In genomic region chr16:3640207-3640606, GRCh38 we compare ENCODE assay signal across 1 cellular context.
TF ChIP-seq lines count a peak whose summit lies in the region.

No MANE protein-coding gene starts in this region.

TF ChIP-seq in HepG2, 621 proteins besides CTCF, POLR2A, EP300 and RAD21 (continued from another document and continues in another):
- peak; percentile 73 for TF ChIP-seq ZNF263 (CRISPR knock-in tag; IDR thresholded peaks at IDR 0.05)
- no peak for TF ChIP-seq ATF6 (CRISPR knock-in tag; conservative IDR thresholded peaks at IDR 0.05)
- 0 out of 2 replicates have a peak, but pooled peaks have one; percentile 36 for TF ChIP-seq ZBTB20 (CRISPR knock-in tag; IDR thresholded peaks at IDR 0.05; ENCODE audit: borderline replicate concordance, low read depth)
- TF ChIP-seq ZNF264 (CRISPR knock-in tag; IDR thresholded peaks at IDR 0.05): peak; percentile 73
- peak; percentile 13 for TF ChIP-seq STAG1 (CRISPR knock-in tag; IDR thresholded peaks at IDR 0.05)
- TF ChIP-seq FOSL2 (CRISPR knock-in tag; IDR thresholded peaks at IDR 0.05): 0 out of 2 replicates have a peak, but pooled peaks have one; percentile 5
- TF ChIP-seq ZNF616 (CRISPR knock-in tag; IDR thresholded peaks at IDR 0.05; ENCODE audit: low read depth): no peak
- no peak for TF ChIP-seq ZNF891 (CRISPR knock-in tag; IDR thresholded peaks at IDR 0.05)
- no peak for TF ChIP-seq ZNF280D (CRISPR knock-in tag; IDR thresholded peaks at IDR 0.05)
- no peak for TF ChIP-seq ZNF780A (CRISPR knock-in tag; IDR thresholded peaks at IDR 0.05)
- TF ChIP-seq CREM (IDR thresholded peaks at IDR 0.05): no peak
- TF ChIP-seq CREM (CRISPR knock-in tag; IDR thresholded peaks at IDR 0.05): no peak
- TF ChIP-seq BRF2 (CRISPR knock-in tag; IDR thresholded peaks at IDR 0.05): no peak
- no peak for TF ChIP-seq TARDBP (CRISPR knock-in tag; IDR thresholded peaks at IDR 0.05)
- TF ChIP-seq SOX5 (CRISPR knock-in tag; IDR thresholded peaks at IDR 0.05; ENCODE audit: borderline replicate concordance): peak; percentile 24; the same call in 1 of the 2 replicates
- TF ChIP-seq DNMT1 (CRISPR knock-in tag; IDR thresholded peaks at IDR 0.05): no peak
- TF ChIP-seq ZNF275 (CRISPR knock-in tag; IDR thresholded peaks at IDR 0.05; ENCODE audit: borderline replicate concordance): no peak
- no peak for TF ChIP-seq ZBED4 (CRISPR knock-in tag; IDR thresholded peaks at IDR 0.05; ENCODE audit: borderline replicate concordance)
- TF ChIP-seq ZNF652 (CRISPR knock-in tag; IDR thresholded peaks at IDR 0.05; ENCODE audit: borderline replicate concordance, low read depth): no peak
- peak; percentile 63; the same call in 1 of the 2 replicates for TF ChIP-seq HDAC1 (CRISPR knock-in tag; IDR thresholded peaks at IDR 0.05)
- TF ChIP-seq KAT2B (IDR thresholded peaks at IDR 0.05; ENCODE audit: borderline replicate concordance, low read depth, low read length): no peak
- TF ChIP-seq ZSCAN20 (CRISPR knock-in tag; IDR thresholded peaks at IDR 0.05; ENCODE audit: borderline replicate concordance): 0 out of 2 replicates have a peak, but pooled peaks have one; percentile 29
- TF ChIP-seq SKI (IDR thresholded peaks at IDR 0.05; ENCODE audit: partially characterized antibody): no peak
- no peak for TF ChIP-seq ZNF276 (CRISPR knock-in tag; IDR thresholded peaks at IDR 0.05; ENCODE audit: low read depth)
- no peak for TF ChIP-seq CREBL2 (CRISPR knock-in tag; IDR thresholded peaks at IDR 0.05; ENCODE audit: borderline replicate concordance)
- peak; percentile 23; the same call in 1 of the 2 replicates for TF ChIP-seq ZNF788 (CRISPR knock-in tag; IDR thresholded peaks at IDR 0.05; ENCODE audit: borderline replicate concordance)
- no peak for TF ChIP-seq RERE (CRISPR knock-in tag; IDR thresholded peaks at IDR 0.05; ENCODE audit: low read depth)
- no peak for TF ChIP-seq USF2 (IDR thresholded peaks at IDR 0.05; ENCODE audit: low read depth, low read length)
- no peak for TF ChIP-seq USF2 (CRISPR knock-in tag; IDR thresholded peaks at IDR 0.05; ENCODE audit: borderline replicate concordance)
- no peak for TF ChIP-seq IRF9 (CRISPR knock-in tag; IDR thresholded peaks at IDR 0.05; ENCODE audit: borderline replicate concordance)
- TF ChIP-seq BRCA1 (CRISPR knock-in tag; IDR thresholded peaks at IDR 0.05): no peak
- no peak for TF ChIP-seq ZNF713 (CRISPR knock-in tag; IDR thresholded peaks at IDR 0.05)
- TF ChIP-seq AGO2 (optimal IDR thresholded peaks at IDR 0.05; ENCODE audit: low read depth, low read length): no peak
- no peak for TF ChIP-seq XBP1 (CRISPR knock-in tag; IDR thresholded peaks at IDR 0.05)
- TF ChIP-seq RARA (CRISPR knock-in tag; IDR thresholded peaks at IDR 0.05): peak; percentile 33; the same call in 1 of the 2 replicates
- TF ChIP-seq ZNF101 (CRISPR knock-in tag; IDR thresholded peaks at IDR 0.05; ENCODE audit: borderline replicate concordance, low read depth): no peak
- no peak for TF ChIP-seq HNRNPLL (IDR thresholded peaks at IDR 0.05; ENCODE audit: low read depth, low read length, poor library complexity, severe bottlenecking)
